ENCODE assay signal across 13 cellular contexts in the genomic region with DNA sequence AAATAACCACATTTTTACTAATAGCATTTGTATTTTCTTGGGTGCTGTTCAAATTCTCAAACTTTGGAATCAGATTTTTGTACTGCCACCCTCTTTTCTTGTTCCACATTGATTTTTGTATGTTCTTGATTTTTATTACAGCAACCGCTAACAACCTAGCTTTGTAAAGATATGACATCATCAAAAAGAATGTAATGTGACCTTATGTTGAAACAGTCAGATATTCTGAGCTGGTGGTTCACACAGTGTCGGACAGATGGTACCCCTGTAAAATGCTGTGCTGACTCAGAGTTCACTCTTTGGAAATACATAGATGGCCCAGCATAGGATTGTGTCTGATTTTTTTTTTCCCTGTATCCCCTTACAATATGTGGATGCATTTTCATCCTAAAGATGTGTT.
DNase-seq lines count a peak whose midpoint lies in the region; ATAC-seq, FAIRE-seq and TF ChIP-seq lines count a peak whose summit lies in the region.
"Had no signal": no experiment of that assay in that cellular context is flagged by ENCODE, and none has a peak within 500 bp of the region (broad histone marks: within the 10 kb centered on the region; RNA-seq: fewer than 3 reads in every experiment).

No MANE protein-coding gene starts in this region.

- H3K9me3 Mint-ChIP-seq in Calu3 (ENCODE audit: low read depth, unreplicated experiment) (no peaks in the 10 kb centered on the region), chondrocyte (ENCODE audit: low read depth) (no peaks in the 10 kb centered on the region)
- H3K9me3 Mint-ChIP-seq: activated CD4-positive, alpha-beta T cell treated with anti-CD3 and anti-CD28 coated beads, Interleukin-2, amount 10 ng/mL, durations not matched to agents 7 days and 5 days had no signal

- H3K4me3 ChIP-seq in mucosa of descending colon: no peak overlapping the region
- H3K4me3 ChIP-seq: stomach had no signal

- peak overlapping the region; percentile 66 for H3K27ac Mint-ChIP-seq in Calu3 (ENCODE audit: unreplicated experiment)
- peak overlapping the region; percentile 24 for H3K27ac Mint-ChIP-seq in chondrocyte (ENCODE audit: unreplicated experiment)
- H3K27ac Mint-ChIP-seq: activated CD4-positive, alpha-beta T cell treated with anti-CD3 and anti-CD28 coated beads, Interleukin-2, amount 10 ng/mL, durations not matched to agents 7 days and 5 days had no signal

- H3K9me3 ChIP-seq in mucosa of descending colon: no peaks in the 10 kb centered on the region
- H3K9me3 ChIP-seq: neutrophil, stomach had no signal

- DNase-seq in Calu3: no peak
- peak; percentile 53 for DNase-seq in NCI-H1694 treated with DMSO at 0.1 percent for 48 hours (lab: John Stamatoyannopoulos, UW)
- no peak for DNase-seq in chondrocyte (ENCODE audit: low spot score)
- DNase-seq in mucosa of descending colon: no peak
- no peak for DNase-seq in NCI-H2196 (lab: John Stamatoyannopoulos, UW; ENCODE audit: unreplicated experiment)
- no peak for DNase-seq in frontal cortex (ENCODE audit: low spot score in 2 of 2)
- no peak for DNase-seq in NCI-H1436 (lab: John Stamatoyannopoulos, UW)
- DNase-seq: activated CD4-positive, alpha-beta T cell treated with anti-CD3 and anti-CD28 coated beads, Interleukin-2, amount 10 ng/mL, durations not matched to agents 7 days and 5 days; effector memory CD4-positive, alpha-beta T cell; NCI-H187; stomach had no signal

- H3K4me1 ChIP-seq in mucosa of descending colon (ENCODE audit: low read depth): no peaks in the 10 kb centered on the region

- H3K36me3 Mint-ChIP-seq in Calu3 (ENCODE audit: insufficient read depth, unreplicated experiment) (peaks cover 20% of the 10 kb centered on the region), chondrocyte (ENCODE audit: low read depth) (peaks cover 8% of the 10 kb centered on the region)

- H3K4me1 Mint-ChIP-seq in Calu3 (ENCODE audit: low read depth, unreplicated experiment) (peaks cover 42% of the 10 kb centered on the region), chondrocyte (ENCODE audit: low read depth) (peaks cover 86% of the 10 kb centered on the region)
- H3K4me1 Mint-ChIP-seq: activated CD4-positive, alpha-beta T cell treated with anti-CD3 and anti-CD28 coated beads, Interleukin-2, amount 10 ng/mL, durations not matched to agents 7 days and 5 days had no signal

- ATAC-seq in mucosa of descending colon (peak; percentile 70), HG03457 (IDR thresholded peaks at IDR 0.05; ENCODE audit: unreplicated experiment) (no peak)

- TF ChIP-seq CTCF in Calu3 (IDR thresholded peaks at IDR 0.05; ENCODE audit: unreplicated experiment): no peak
- TF ChIP-seq CTCF in chondrocyte (IDR thresholded peaks at IDR 0.05): no peak
- no peak for TF ChIP-seq CTCF in mucosa of descending colon (IDR thresholded peaks at IDR 0.05)

- CTCF ChIA-PET in Calu3 (lab: Charles Lee): interaction anchor here (0.6 kb wide), 1 partner anchor 1699 kb away, joined by 3 read pairs; no protein-coding TSS in a partner anchor

- H3K36me3 ChIP-seq in mucosa of descending colon (ENCODE audit: low read depth): no peaks in the 10 kb centered on the region

- FAIRE-seq in frontal cortex (lab: Jason Lieb, UNC): no peak

- intact Hi-C loops in Calu3 (cut with micrococcal nuclease; ENCODE audit: unreplicated experiment): loop anchor here (2.0 kb wide), 1 partner anchor 21 kb away; no protein-coding TSS in a partner anchor
- intact Hi-C loops in mucosa of descending colon (cut with DNase I, micrococcal nuclease): no loop called here

- H3K4me3 Mint-ChIP-seq in Calu3 (ENCODE audit: low read depth, unreplicated experiment) (no peak overlapping the region), chondrocyte (ENCODE audit: unreplicated experiment) (no peak overlapping the region)
- H3K4me3 Mint-ChIP-seq: activated CD4-positive, alpha-beta T cell treated with anti-CD3 and anti-CD28 coated beads, Interleukin-2, amount 10 ng/mL, durations not matched to agents 7 days and 5 days had no signal

- no TSS peak for BruUV-seq in Calu3 (replicated peaks; lab: Mats Ljungman, UMichigan)

- no peaks in the 10 kb centered on the region for H3K27me3 Mint-ChIP-seq in Calu3 (ENCODE audit: unreplicated experiment)
- H3K27me3 Mint-ChIP-seq in chondrocyte (ENCODE audit: low read depth): no peaks in the 10 kb centered on the region
- H3K27me3 Mint-ChIP-seq: activated CD4-positive, alpha-beta T cell treated with anti-CD3 and anti-CD28 coated beads, Interleukin-2, amount 10 ng/mL, durations not matched to agents 7 days and 5 days had no signal
